Comparison of ENCODE assay signal across 8 cellular contexts in the genomic region with DNA sequence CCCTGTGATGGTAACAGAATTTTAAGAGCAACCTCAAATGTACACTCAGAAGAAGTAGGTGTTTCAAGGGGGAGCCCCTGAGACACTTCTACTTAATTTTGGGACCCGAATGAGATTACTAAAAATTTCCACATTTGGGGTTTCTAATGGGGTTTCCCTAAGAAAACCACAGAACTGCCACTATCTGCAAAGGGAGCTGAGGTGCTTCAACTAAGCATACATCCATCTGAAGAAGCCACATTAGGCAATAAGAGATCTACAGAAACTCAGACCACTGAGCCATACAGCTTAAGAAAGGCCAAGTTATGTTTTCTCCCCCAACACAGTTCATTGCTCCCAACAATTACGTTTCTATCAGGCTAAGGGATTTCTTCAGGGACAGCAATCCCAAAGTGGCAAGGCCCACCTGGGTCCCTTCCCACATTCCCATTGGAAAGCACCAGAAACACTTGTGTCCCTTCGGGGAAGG. TPM values are rescaled to one million over a fixed set of nuclear protein-coding genes. Genes with fewer than 3 reads are reported as not detected.
DNase-seq lines count a peak whose midpoint lies in the region; ATAC-seq and TF ChIP-seq lines count a peak whose summit lies in the region.

No MANE protein-coding gene starts in this region.

- no peak overlapping the region for H4K91ac ChIP-seq in neuronal stem cell (ENCODE audit: low read depth, low read length, poor library complexity)

- no peak overlapping the region for H2BK12ac ChIP-seq in neuronal stem cell (ENCODE audit: low read length)

- no peak overlapping the region for H2BK120ac ChIP-seq in neuronal stem cell (ENCODE audit: low read depth, low read length)

- H2BK5ac ChIP-seq in neuronal stem cell (ENCODE audit: low read length): no peak overlapping the region

- H3K4me1 Mint-ChIP-seq in activated T-cell treated with anti-CD3 and anti-CD28 coated beads, Interleukin-2, amount 50 U/mL, for 72 hours (ENCODE audit: low read depth): peaks cover 62% of the 10 kb centered on the region
- H3K4me1 Mint-ChIP-seq in memory B cell: peaks cover 58% of the 10 kb centered on the region

- H3K27me3 Mint-ChIP-seq in activated T-cell treated with anti-CD3 and anti-CD28 coated beads, Interleukin-2, amount 50 U/mL, for 72 hours (ENCODE audit: low read depth): no peaks in the 10 kb centered on the region
- no peaks in the 10 kb centered on the region for H3K27me3 Mint-ChIP-seq in memory B cell

- peak overlapping the region; percentile 95 to 96 for H3K4me3 Mint-ChIP-seq in activated T-cell treated with anti-CD3 and anti-CD28 coated beads, Interleukin-2, amount 50 U/mL, for 72 hours
- H3K4me3 Mint-ChIP-seq in memory B cell: peak overlapping the region; percentile 46

- H3K14ac ChIP-seq in neuronal stem cell (ENCODE audit: low read length): no peak overlapping the region

- peak; percentile 41 to 50 for DNase-seq in activated T-cell treated with anti-CD3 and anti-CD28 coated beads, Interleukin-2, amount 50 U/mL, for 72 hours
- no peak for DNase-seq in memory B cell (ENCODE audit: low spot score in 2 of 2)
- DNase-seq in neuronal stem cell (ENCODE audit: low spot score): no peak
- DNase-seq in COLO829 (ENCODE audit: low spot score): no peak
- no peak for DNase-seq in NCI-H1694 (lab: John Stamatoyannopoulos, UW)

- no peak for TF ChIP-seq POLR2A in GM18505 (IDR thresholded peaks at IDR 0.05; ENCODE audit: borderline replicate concordance, extremely low read depth, insufficient read depth, insufficient read length)

- no peak overlapping the region for H4K8ac ChIP-seq in neuronal stem cell (ENCODE audit: low read depth, low read length)

- H3K36me3 ChIP-seq in neuronal stem cell (replicated peaks in 1 of 2; ENCODE audit: control insufficient read depth in 2 of 2, insufficient read depth in 2 of 2, low read length in 2 of 2): peaks cover 8 to 80% of the 10 kb centered on the region in 2 donors

- peaks cover 3% of the 10 kb centered on the region for H3K79me1 ChIP-seq in neuronal stem cell (ENCODE audit: low read depth, low read length)

- peak; percentile 37 for ATAC-seq in GM18505 (IDR thresholded peaks at IDR 0.05; ENCODE audit: unreplicated experiment)
- peak; percentile 45 for ATAC-seq in HG02763 (IDR thresholded peaks at IDR 0.05; ENCODE audit: unreplicated experiment)
- ATAC-seq in activated T-cell treated with anti-CD3 and anti-CD28 coated beads, Interleukin-2, amount 50 U/mL, for 72 hours (replicated peaks in 1 of 2): peak; percentile 56 to 60
- peak; percentile 69 for ATAC-seq in memory B cell (ENCODE audit: low read depth)
- ATAC-seq in GM19324 (IDR thresholded peaks at IDR 0.05; ENCODE audit: low FRiP score, unreplicated experiment): no peak

- H3K27me3 ChIP-seq in neuronal stem cell (ENCODE audit: control insufficient read depth in 3 of 3, insufficient read depth in 3 of 3, low read depth in 1 of 3, low read length in 3 of 3): no peaks in the 10 kb centered on the region

- H3K4me2 ChIP-seq in neuronal stem cell (ENCODE audit: insufficient read depth, low read length, poor library complexity, severe bottlenecking): no peak overlapping the region

- no CpG with 5 or more reads among the region's 3 CpGs for WGBS in neuronal stem cell (ENCODE audit: extremely low coverage in 2 of 2, insufficient read length in 2 of 2, insufficient replicate concordance in 1 of 2), 2 donors

- H2AFZ ChIP-seq in neuronal stem cell (ENCODE audit: low read length): no peak overlapping the region

- H3K23ac ChIP-seq in neuronal stem cell (ENCODE audit: low read depth, low read length, poor library complexity): no peak overlapping the region

- H3K9me3 ChIP-seq in neuronal stem cell (replicated peaks in 1 of 2; ENCODE audit: control insufficient read depth in 2 of 2, insufficient read depth in 1 of 2, low read depth in 1 of 2, low read length in 2 of 2): no peaks in the 10 kb centered on the region

- peaks cover 49 to 76% of the 10 kb centered on the region in 2 donors for H3K36me3 Mint-ChIP-seq in activated T-cell treated with anti-CD3 and anti-CD28 coated beads, Interleukin-2, amount 50 U/mL, for 72 hours (ENCODE audit: insufficient read depth in 2 of 2)
- peaks cover 24% of the 10 kb centered on the region for H3K36me3 Mint-ChIP-seq in memory B cell

- no peak overlapping the region for H3K4me3 ChIP-seq in neuronal stem cell (ENCODE audit: low read length in 2 of 2)

- H3K27ac ChIP-seq in neuronal stem cell (replicated peaks; ENCODE audit: low read length): no peak overlapping the region

- H3K27ac Mint-ChIP-seq in activated T-cell treated with anti-CD3 and anti-CD28 coated beads, Interleukin-2, amount 50 U/mL, for 72 hours: peak overlapping the region; percentile 97
- peak overlapping the region; percentile 74 for H3K27ac Mint-ChIP-seq in memory B cell

- peaks cover 0 to 2% of the 10 kb centered on the region in 2 donors for H3K9me3 Mint-ChIP-seq in activated T-cell treated with anti-CD3 and anti-CD28 coated beads, Interleukin-2, amount 50 U/mL, for 72 hours
- no peaks in the 10 kb centered on the region for H3K9me3 Mint-ChIP-seq in memory B cell

- H3K18ac ChIP-seq in neuronal stem cell (ENCODE audit: low read length): no peak overlapping the region

- no peak overlapping the region for H2BK15ac ChIP-seq in neuronal stem cell (ENCODE audit: low read length)

- no peak overlapping the region for H2AK5ac ChIP-seq in neuronal stem cell (ENCODE audit: low read depth, low read length)

- H3K4me1 ChIP-seq in neuronal stem cell (ENCODE audit: control insufficient read depth in 2 of 2, insufficient read depth in 1 of 2, low read depth in 1 of 2, low read length in 2 of 2): peaks cover 20 to 35% of the 10 kb centered on the region in 2 donors

- H3K4ac ChIP-seq in neuronal stem cell (ENCODE audit: low read length): no peak overlapping the region

- no peak overlapping the region for H3K9ac ChIP-seq in neuronal stem cell (ENCODE audit: low read depth, low read length, poor library complexity)

RNA-seq across cellular contexts. Expression of a gene that starts 5.2 kb away (rescaled TPM):
- total RNA-seq in activated T-cell treated with anti-CD3 and anti-CD28 coated beads, Interleukin-2, amount 50 U/mL, for 72 hours: 100 to 1,000 TPM; 120 to 152 TPM
- 37.9 TPM for polyA plus RNA-seq in neuronal stem cell (2013, experiment 1 of 2)
- polyA plus RNA-seq in neuronal stem cell (2013, experiment 2 of 2): 38.2 TPM

RNA-seq across cellular contexts. Expression of a gene that starts 21.6 kb away (rescaled TPM):
- total RNA-seq in activated T-cell treated with anti-CD3 and anti-CD28 coated beads, Interleukin-2, amount 50 U/mL, for 72 hours: 100 to 1,000 TPM; 114 to 132 TPM
- 174 TPM for polyA plus RNA-seq in neuronal stem cell (2013, experiment 1 of 2)
- 172 TPM for polyA plus RNA-seq in neuronal stem cell (2013, experiment 2 of 2)

Comparison
In these comparisons a context has a peak if more than half of its experiments do, and no peak if none do; other contexts are left out.
1. DNase-seq: peak in activated T-cell treated with anti-CD3 and anti-CD28 coated beads, Interleukin-2, amount 50 U/mL, for 72 hours (2 of 2); none in memory B cell (0 of 2), neuronal stem cell (single experiment), COLO829 (single experiment) and NCI-H1694 (single experiment).